ENCODE assay signal across 6 cellular contexts in genomic region chr10:38362525-38362924, GRCh38.
A peak's percentile ranks its signal among the peaks of the same experiment; 100 is the strongest.
DNase-seq lines count a peak whose midpoint lies in the region; ATAC-seq and TF ChIP-seq lines count a peak whose summit lies in the region.
"Not testable (repeated sequence)": the region's sequence is repeated elsewhere in the genome, so short reads cannot be mapped to it uniquely, and the experiment has no call there.

No MANE protein-coding gene starts in this region.

- H3K36me3 Mint-ChIP-seq in activated T-helper 17 cell treated with anti-CD3 and anti-CD28 coated beads, Interleukin-2, amount 50 U/mL, for 72 hours (ENCODE audit: low read depth), result peaks cover 96% of the 10 kb centered on the region

- DNase-seq in choroid plexus epithelial cell (ENCODE audit: low read depth) (peak; percentile 3), medulla oblongata (ENCODE audit: extremely low spot score) (peak; percentile 9)
- DNase-seq in left cardiac atrium; omental fat pad (ENCODE audit: low spot score): not testable (repeated sequence)

- peaks cover 20% of the 10 kb centered on the region; the same call in 1 of the 2 replicates for H3K36me3 ChIP-seq in Loucy (ENCODE audit: insufficient read depth, low read length)

- not testable (repeated sequence) for TF ChIP-seq CTCF in Loucy (conservative IDR thresholded peaks at IDR 0.05; ENCODE audit: low read length); choroid plexus epithelial cell (conservative IDR thresholded peaks at IDR 0.05; ENCODE audit: low read depth, low read length); omental fat pad (IDR thresholded peaks at IDR 0.05)

- intact Hi-C loops in left cardiac atrium (cut with DNase I), result not testable (repeated sequence)

- H3K9me3 Mint-ChIP-seq in activated T-helper 17 cell treated with anti-CD3 and anti-CD28 coated beads, Interleukin-2, amount 50 U/mL, for 72 hours, result not testable (repeated sequence)

- not testable (repeated sequence) for H3F3A ChIP-seq in Loucy (ENCODE audit: low read depth)

- H3K4me1 ChIP-seq in Loucy (ENCODE audit: insufficient read depth, low read length, poor library complexity, severe bottlenecking), result not testable (repeated sequence)

- H3K9me3 ChIP-seq in Loucy (ENCODE audit: insufficient read depth, low read depth, low read length), result not testable (repeated sequence)

- H3K27me3 ChIP-seq in Loucy (ENCODE audit: insufficient read depth, low read length, poor library complexity, severe bottlenecking), result not testable (repeated sequence)

- H3K9me2 ChIP-seq in Loucy (replicated peaks; ENCODE audit: low read depth, low read length), result not testable (repeated sequence)

- H3K4me3 ChIP-seq in Loucy (ENCODE audit: low read length, poor library complexity, severe bottlenecking); choroid plexus epithelial cell (ENCODE audit: low read depth, low read length): not testable (repeated sequence)

- H3K4me2 ChIP-seq in Loucy (ENCODE audit: low read depth, low read length, poor library complexity, severe bottlenecking), result peak overlapping the region; percentile 81

- not testable (repeated sequence) for ATAC-seq in activated T-helper 17 cell treated with anti-CD3 and anti-CD28 coated beads, Interleukin-2, amount 50 U/mL, for 72 hours (replicated peaks)
- ATAC-seq in left cardiac atrium, result peak; percentile 30 to 65
- ATAC-seq in omental fat pad (ENCODE audit: low FRiP score), result peak; percentile 85

- not testable (repeated sequence) for H3K4me3 Mint-ChIP-seq in activated T-helper 17 cell treated with anti-CD3 and anti-CD28 coated beads, Interleukin-2, amount 50 U/mL, for 72 hours

- H3K79me2 ChIP-seq in Loucy (ENCODE audit: insufficient read depth, low read length), result peaks cover 38% of the 10 kb centered on the region

- H3K9ac ChIP-seq in Loucy (ENCODE audit: low read depth, low read length, poor library complexity, severe bottlenecking), result not testable (repeated sequence)

- H3K27me3 Mint-ChIP-seq in activated T-helper 17 cell treated with anti-CD3 and anti-CD28 coated beads, Interleukin-2, amount 50 U/mL, for 72 hours, result not testable (repeated sequence)

- H3K4me1 Mint-ChIP-seq in activated T-helper 17 cell treated with anti-CD3 and anti-CD28 coated beads, Interleukin-2, amount 50 U/mL, for 72 hours, result not testable (repeated sequence)

- H2AFZ ChIP-seq in Loucy (ENCODE audit: low read length), result not testable (repeated sequence)

- H4K20me1 ChIP-seq in Loucy (ENCODE audit: insufficient read depth, low read length, poor library complexity, severe bottlenecking), result peaks cover 12% of the 10 kb centered on the region

- H3K27ac Mint-ChIP-seq in activated T-helper 17 cell treated with anti-CD3 and anti-CD28 coated beads, Interleukin-2, amount 50 U/mL, for 72 hours, result peak overlapping the region; percentile 51
